Comparison of ENCODE assay signal across 36 cellular contexts in genomic region chr12:1377117-1377516, GRCh38.
"Had no signal": no experiment of that assay in that cellular context is flagged by ENCODE, and none has a peak within 500 bp of the region (broad histone marks: within the 10 kb centered on the region; RNA-seq: fewer than 3 reads in every experiment).

No MANE protein-coding gene starts in this region.

- H3K27ac ChIP-seq: body of pancreas, brain microvascular endothelial cell, breast epithelium, VCaP had no signal

- H3K36me3 ChIP-seq: brain microvascular endothelial cell, breast epithelium had no signal

- FAIRE-seq: astrocyte, TTC549 had no signal

- H3K9me3 Mint-ChIP-seq: activated B cell treated with CpG ODN at 0.5 μM for 24 hours; activated CD4-positive, alpha-beta memory T cell treated with anti-CD3 and anti-CD28 coated beads for 36 hours; activated CD4-positive, alpha-beta T cell treated with anti-CD3 and anti-CD28 coated beads, Interleukin-2, amount 10 ng/mL, durations not matched to agents 24 days and 14 days; activated naive CD4-positive, alpha-beta T cell treated with anti-CD3 and anti-CD28 coated beads, Interleukin-2, amount 10 ng/mL, durations not matched to agents 7 days and 5 days; activated naive CD4-positive, alpha-beta T cell treated with anti-CD3 and anti-CD28 coated beads, Interleukin-2, amount 50 U/mL, for 24 hours; activated naive CD8-positive, alpha-beta T cell treated with anti-CD3 and anti-CD28 coated beads, Interleukin-2, amount 10 ng/mL, durations not matched to agents 7 days and 5 days; activated naive CD8-positive, alpha-beta T cell treated with anti-CD3 and anti-CD28 coated beads, Interleukin-2, amount 50 U/mL, for 24 hours; activated T-cell treated with anti-CD3 and anti-CD28 coated beads, Interleukin-2, amount 50 U/mL, for 24 hours; activated T-helper 2 cell treated with anti-CD3 and anti-CD28 coated beads, Interferon-gamma antibody, Interleukin-2, Interleukin-4, amounts not matched to agents 10 μg/mL and 5 μg/mL and 100 μg/mL, durations not matched to agents 14 hours and 24 hours and 36 hours; T-helper 1 cell treated with Interleukin-12 subunit alpha and Interleukin-12 subunit beta and Interleukin-4 antibody, amounts not matched to agents 30 μg/mL and 1 μg/mL, for 36 hours; T-helper 2 cell treated with Interferon-gamma antibody and Interleukin-4, amounts not matched to agents 5 μg/mL and 100 μg/mL, for 36 hours had no signal

- H3K27me3 ChIP-seq: body of pancreas, brain microvascular endothelial cell, breast epithelium had no signal

- H3K4me1 Mint-ChIP-seq: activated B cell treated with CpG ODN at 0.5 μM for 24 hours; activated CD4-positive, alpha-beta T cell treated with anti-CD3 and anti-CD28 coated beads, Interleukin-2, amount 10 ng/mL, durations not matched to agents 24 days and 14 days; activated CD8-positive, alpha-beta memory T cell treated with anti-CD3 and anti-CD28 coated beads, Interleukin-2, amount 10 ng/mL, durations not matched to agents 7 days and 5 days; activated naive CD4-positive, alpha-beta T cell treated with anti-CD3 and anti-CD28 coated beads, Interleukin-2, amount 10 ng/mL, durations not matched to agents 7 days and 5 days; activated naive CD4-positive, alpha-beta T cell treated with anti-CD3 and anti-CD28 coated beads, Interleukin-2, amount 50 U/mL, for 24 hours; activated naive CD8-positive, alpha-beta T cell treated with anti-CD3 and anti-CD28 coated beads, Interleukin-2, amount 10 ng/mL, durations not matched to agents 7 days and 5 days; activated naive CD8-positive, alpha-beta T cell treated with anti-CD3 and anti-CD28 coated beads, Interleukin-2, amount 50 U/mL, for 24 hours had no signal

- H3K27me3 Mint-ChIP-seq: activated B cell treated with CpG ODN at 0.5 μM for 24 hours; activated CD4-positive, alpha-beta memory T cell treated with anti-CD3 and anti-CD28 coated beads for 36 hours; activated CD4-positive, alpha-beta T cell treated with anti-CD3 and anti-CD28 coated beads, Interleukin-2, amount 10 ng/mL, durations not matched to agents 24 days and 14 days; activated CD8-positive, alpha-beta memory T cell treated with anti-CD3 and anti-CD28 coated beads, Interleukin-2, amount 10 ng/mL, durations not matched to agents 7 days and 5 days; activated naive CD4-positive, alpha-beta T cell treated with anti-CD3 and anti-CD28 coated beads, Interleukin-2, amount 10 ng/mL, durations not matched to agents 7 days and 5 days; activated naive CD4-positive, alpha-beta T cell treated with anti-CD3 and anti-CD28 coated beads, Interleukin-2, amount 50 U/mL, for 24 hours; activated naive CD8-positive, alpha-beta T cell; activated naive CD8-positive, alpha-beta T cell treated with anti-CD3 and anti-CD28 coated beads, Interleukin-2, amount 10 ng/mL, durations not matched to agents 7 days and 5 days; activated naive CD8-positive, alpha-beta T cell treated with anti-CD3 and anti-CD28 coated beads, Interleukin-2, amount 50 U/mL, for 24 hours; activated T-cell treated with anti-CD3 and anti-CD28 coated beads, Interleukin-2, amount 50 U/mL, for 24 hours had no signal

- ATAC-seq: activated CD8-positive, alpha-beta memory T cell treated with anti-CD3 and anti-CD28 coated beads, Interleukin-2, amount 10 ng/mL, durations not matched to agents 7 days and 5 days; activated CD8-positive, alpha-beta T cell treated with anti-CD3 and anti-CD28 coated beads, Interleukin-2, amount 10 ng/mL, durations not matched to agents 7 days and 5 days; activated naive CD8-positive, alpha-beta T cell treated with anti-CD3 and anti-CD28 coated beads, Interleukin-2, amount 50 U/mL, for 24 hours; body of pancreas had no signal

- H3K27ac Mint-ChIP-seq: activated B cell treated with CpG ODN at 0.5 μM for 24 hours; activated CD4-positive, alpha-beta memory T cell treated with anti-CD3 and anti-CD28 coated beads for 36 hours; activated CD4-positive, alpha-beta T cell treated with anti-CD3 and anti-CD28 coated beads, Interleukin-2, amount 10 ng/mL, durations not matched to agents 24 days and 14 days; activated CD8-positive, alpha-beta memory T cell treated with anti-CD3 and anti-CD28 coated beads, Interleukin-2, amount 10 ng/mL, durations not matched to agents 7 days and 5 days; activated CD8-positive, alpha-beta T cell treated with anti-CD3 and anti-CD28 coated beads, Interleukin-2, amount 10 ng/mL, durations not matched to agents 7 days and 5 days; activated naive CD4-positive, alpha-beta T cell treated with anti-CD3 and anti-CD28 coated beads, Interleukin-2, amount 10 ng/mL, durations not matched to agents 7 days and 5 days; activated naive CD8-positive, alpha-beta T cell; activated naive CD8-positive, alpha-beta T cell treated with anti-CD3 and anti-CD28 coated beads, Interleukin-2, amount 10 ng/mL, durations not matched to agents 7 days and 5 days; activated naive CD8-positive, alpha-beta T cell treated with anti-CD3 and anti-CD28 coated beads, Interleukin-2, amount 50 U/mL, for 24 hours; activated T-cell treated with anti-CD3 and anti-CD28 coated beads, Interleukin-2, amount 50 U/mL, for 24 hours; activated T-helper 2 cell treated with anti-CD3 and anti-CD28 coated beads, Interferon-gamma antibody, Interleukin-2, Interleukin-4, amounts not matched to agents 10 μg/mL and 5 μg/mL and 100 μg/mL, durations not matched to agents 14 hours and 24 hours and 36 hours; T-helper 1 cell treated with Interleukin-12 subunit alpha and Interleukin-12 subunit beta and Interleukin-4 antibody, amounts not matched to agents 30 μg/mL and 1 μg/mL, for 36 hours; T-helper 2 cell treated with Interferon-gamma antibody and Interleukin-4, amounts not matched to agents 5 μg/mL and 100 μg/mL, for 36 hours had no signal

- DNase-seq: activated B cell treated with CpG ODN at 0.5 μM for 24 hours; activated CD4-positive, alpha-beta memory T cell treated with anti-CD3 and anti-CD28 coated beads for 36 hours; activated CD4-positive, alpha-beta T cell treated with anti-CD3 and anti-CD28 coated beads for 4 hours; activated CD4-positive, alpha-beta T cell treated with anti-CD3 and anti-CD28 coated beads, Interleukin-2, amount 10 ng/mL, durations not matched to agents 24 days and 14 days; activated CD4-positive, alpha-beta T cell treated with anti-CD3 and anti-CD28 coated beads, Interleukin-2, amount 50 U/mL, for 1 hour; activated CD4-positive, alpha-beta T cell treated with anti-CD3 and anti-CD28 coated beads, Interleukin-2, amount 50 U/mL, for 4 hours; activated CD4-positive, CD25-positive, alpha-beta regulatory T cell treated with anti-CD3 and anti-CD28 coated beads, Interleukin-2, amount 50 U/mL, for 72 hours; activated CD8-positive, alpha-beta memory T cell treated with anti-CD3 and anti-CD28 coated beads for 24 hours; activated CD8-positive, alpha-beta memory T cell treated with anti-CD3 and anti-CD28 coated beads, Interleukin-2, amount 10 ng/mL, durations not matched to agents 7 days and 5 days; activated CD8-positive, alpha-beta memory T cell treated with anti-CD3 and anti-CD28 coated beads, Interleukin-2, amount 50 U/mL, for 48 hours; activated CD8-positive, alpha-beta T cell treated with anti-CD3 and anti-CD28 coated beads, Interleukin-2, amount 10 ng/mL, durations not matched to agents 7 days and 5 days; activated effector memory CD4-positive, alpha-beta T cell treated with Interleukin-2 at 50 U/mL for 16 hours; activated gamma-delta T cell; activated naive CD4-positive, alpha-beta T cell treated with anti-CD3 and anti-CD28 coated beads, Interleukin-2, amount 10 ng/mL, durations not matched to agents 7 days and 5 days; activated naive CD4-positive, alpha-beta T cell treated with Interleukin-2 at 50 U/mL for 16 hours; activated naive CD8-positive, alpha-beta T cell treated with anti-CD3 and anti-CD28 coated beads, Interleukin-2, amount 10 ng/mL, durations not matched to agents 7 days and 5 days; activated naive CD8-positive, alpha-beta T cell treated with anti-CD3 and anti-CD28 coated beads, Interleukin-2, amount 50 U/mL, for 24 hours; activated T-cell treated with anti-CD3 and anti-CD28 coated beads, Interleukin-2, amount 50 U/mL, for 24 hours; activated T-cell treated with anti-CD3 and anti-CD28 coated beads, Interleukin-2, amount 50 U/mL, for 48 hours; amygdala; anterior cingulate cortex; body of pancreas; brain microvascular endothelial cell; central memory CD4-positive, alpha-beta T cell; T-helper 1 cell; T-helper 2 cell; T-helper 9 cell had no signal

- H3K4me1 ChIP-seq: body of pancreas, breast epithelium had no signal

- H3K4me3 ChIP-seq: body of pancreas, breast epithelium had no signal

- H3K9me3 ChIP-seq: body of pancreas, breast epithelium had no signal

- H3K4me3 Mint-ChIP-seq: activated B cell treated with CpG ODN at 0.5 μM for 24 hours; activated CD4-positive, alpha-beta memory T cell treated with anti-CD3 and anti-CD28 coated beads for 36 hours; activated CD4-positive, alpha-beta T cell treated with anti-CD3 and anti-CD28 coated beads, Interleukin-2, amount 10 ng/mL, durations not matched to agents 24 days and 14 days; activated CD8-positive, alpha-beta memory T cell treated with anti-CD3 and anti-CD28 coated beads, Interleukin-2, amount 10 ng/mL, durations not matched to agents 7 days and 5 days; activated CD8-positive, alpha-beta T cell treated with anti-CD3 and anti-CD28 coated beads, Interleukin-2, amount 10 ng/mL, durations not matched to agents 7 days and 5 days; activated naive CD4-positive, alpha-beta T cell treated with anti-CD3 and anti-CD28 coated beads, Interleukin-2, amount 10 ng/mL, durations not matched to agents 7 days and 5 days; activated naive CD4-positive, alpha-beta T cell treated with anti-CD3 and anti-CD28 coated beads, Interleukin-2, amount 50 U/mL, for 24 hours; activated naive CD8-positive, alpha-beta T cell; activated naive CD8-positive, alpha-beta T cell treated with anti-CD3 and anti-CD28 coated beads, Interleukin-2, amount 10 ng/mL, durations not matched to agents 7 days and 5 days; activated naive CD8-positive, alpha-beta T cell treated with anti-CD3 and anti-CD28 coated beads, Interleukin-2, amount 50 U/mL, for 24 hours; activated T-cell treated with anti-CD3 and anti-CD28 coated beads, Interleukin-2, amount 50 U/mL, for 24 hours; T-helper 1 cell treated with Interleukin-12 subunit alpha and Interleukin-12 subunit beta and Interleukin-4 antibody, amounts not matched to agents 30 μg/mL and 1 μg/mL, for 36 hours; T-helper 2 cell treated with Interferon-gamma antibody and Interleukin-4, amounts not matched to agents 5 μg/mL and 100 μg/mL, for 36 hours had no signal
